Comparison of ENCODE assay signal across 10 cellular contexts in genomic region chr15:101267320-101268104, GRCh38. TPM values are rescaled to one million over a fixed set of nuclear protein-coding genes. Genes with fewer than 3 reads are reported as not detected.
A peak's percentile ranks its signal among the peaks of the same experiment; 100 is the strongest.
DNase-seq lines count a peak whose midpoint lies in the region; ATAC-seq and TF ChIP-seq lines count a peak whose summit lies in the region.
"Had no signal": no experiment of that assay in that cellular context is flagged by ENCODE, and none has a peak within 500 bp of the region (broad histone marks: within the 10 kb centered on the region; RNA-seq: fewer than 3 reads in every experiment).

No MANE protein-coding gene starts in this region.

- ATAC-seq in left colon = peak; percentile 51

- H3K27me3 ChIP-seq in tibial artery (no peaks in the 10 kb centered on the region), HAP-1 (ENCODE audit: low read depth) (no peaks in the 10 kb centered on the region)

- H3K36me3 ChIP-seq in tibial artery (peaks cover 23 to 37% (median 28%) of the 10 kb centered on the region in 3 donors), HAP-1 (replicated peaks) (peaks cover 29% of the 10 kb centered on the region)

- H3K4me3 ChIP-seq in cardiac fibroblast (replicated peaks in 1 of 2; ENCODE audit: low read depth in 2 of 2, low read length in 2 of 2) = no peak overlapping the region
- H3K4me3 ChIP-seq in tibial artery = no peak overlapping the region
- H3K4me3 ChIP-seq in HAP-1 = no peak overlapping the region

- DNase-seq in HS-5 (ENCODE audit: low read depth) (peak; percentile 75), cardiac fibroblast (ENCODE audit: low read depth in 2 of 2) (peak; percentile 79 to 89), left colon (no peak), tibial artery (peak; percentile 66 to 78), OCI-M2 (lab: John Stamatoyannopoulos, UW; ENCODE audit: unreplicated experiment) (no peak), NCI-H1105 treated with DMSO at 0.1 percent for 48 hours (lab: John Stamatoyannopoulos, UW) (no peak), HAP-1 (ENCODE audit: low spot score in 2 of 2) (no peak), NCI-H774 (lab: John Stamatoyannopoulos, UW) (no peak)
- DNase-seq: activated CD4-positive, CD25-positive, alpha-beta regulatory T cell; NCI-H2029 had no signal

- TF ChIP-seq CTCF in cardiac fibroblast (IDR thresholded peaks at IDR 0.05; ENCODE audit: low read depth, low read length) = no peak
- no peak for TF ChIP-seq CTCF in tibial artery (IDR thresholded peaks at IDR 0.05)

- intact Hi-C loops in left colon (cut with DNase I, micrococcal nuclease) = loop anchor here in 1 of 2 donors (10.0 kb wide), 1 partner anchor 183 kb away; no protein-coding TSS in a partner anchor
- intact Hi-C loops in tibial artery (cut with DNase I; ENCODE audit: low total_unique reads) = no loop called here

- peaks cover 0 to 5% (median 0%) of the 10 kb centered on the region in 4 donors for H3K4me1 ChIP-seq in tibial artery
- H3K4me1 ChIP-seq in HAP-1 = no peaks in the 10 kb centered on the region

- in situ Hi-C loops in HAP-1 (cut with MboI; ENCODE audit: low sequenced_read_pairs) = loop anchor here (10.0 to 25.0 kb wide), 2 partner anchors 355 to 653 kb away; partner anchors contain the start of gene LRRK1

- peak overlapping the region; percentile 47 to 49 for H3K27ac ChIP-seq in tibial artery

- H3K9me3 ChIP-seq in tibial artery (no peaks in the 10 kb centered on the region), HAP-1 (no peaks in the 10 kb centered on the region)

RNA-seq across cellular contexts. Expression of gene SELENOS, which starts 9.8 kb away (rescaled TPM):
- 100 to 1,000 TPM; 134 to 142 TPM for total RNA-seq in left colon

RNA-seq across cellular contexts. Expression of gene CHSY1, which starts 15.7 kb away (rescaled TPM):
- 10 to 100 TPM; 10.6 to 11.7 TPM for total RNA-seq in left colon

RNA-seq across cellular contexts. Expression of gene SNRPA1, which starts 27.5 kb away (rescaled TPM):
- 10 to 100 TPM; 44.7 to 48.2 TPM for total RNA-seq in left colon

Comparison
In these comparisons a context has a peak if more than half of its experiments do, and no peak if none do; other contexts are left out.
1. DNase-seq: peak in HS-5 (single experiment), cardiac fibroblast (2 of 2) and tibial artery (2 of 2); none in left colon (0 of 2), OCI-M2 (single experiment), NCI-H1105 treated with DMSO at 0.1 percent for 48 hours (single experiment), HAP-1 (0 of 2) and NCI-H774 (single experiment).